In the genomic region with DNA sequence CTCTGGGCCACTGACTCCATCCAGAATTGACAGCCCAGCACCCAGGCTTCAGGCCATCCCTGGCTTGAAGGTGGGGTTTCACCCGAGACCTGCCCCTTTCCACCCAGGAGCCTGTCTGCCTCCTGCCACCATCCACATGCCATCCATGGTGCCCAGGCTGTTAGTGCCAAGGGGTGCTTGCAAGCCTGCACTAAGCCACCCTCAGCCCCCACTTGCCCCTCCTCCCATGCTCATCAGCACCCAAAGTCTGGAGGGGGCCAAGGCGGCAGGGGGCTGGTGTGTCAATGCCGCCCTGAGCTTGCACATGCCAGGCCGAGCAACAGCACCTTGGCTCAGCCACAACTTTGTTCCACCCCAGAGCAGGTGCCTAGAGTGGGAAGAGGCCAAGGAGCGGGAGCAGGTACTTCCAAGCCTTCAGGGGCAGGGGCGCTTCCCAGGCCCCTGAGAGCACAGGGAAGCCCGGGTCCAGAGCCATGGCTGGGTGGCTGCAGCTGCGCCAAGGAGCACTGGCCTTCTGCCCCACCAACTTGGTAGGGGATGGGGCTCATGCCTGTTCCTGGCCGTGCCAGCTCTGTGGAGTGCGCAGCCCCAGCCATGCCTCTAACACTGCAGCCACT, we compare ENCODE assay signal across 10 cellular contexts. TPM values are rescaled to one million over a fixed set of nuclear protein-coding genes. Genes with fewer than 3 reads are reported as not detected.
"Had no signal": no experiment of that assay in that cellular context is flagged by ENCODE, and none has a peak within 500 bp of the region (broad histone marks: within the 10 kb centered on the region; RNA-seq: fewer than 3 reads in every experiment).

No MANE protein-coding gene starts in this region.

- H3K27ac ChIP-seq: GM23248 had no signal

- H3K9me3 ChIP-seq: HAP-1 had no signal

- H3K4me3 ChIP-seq: GM23248, HAP-1, K562 had no signal

- DNase-seq: GM23248, GOT3, H7, HFFc6, IMR-90 had no signal

- ATAC-seq: HCT116, K562 had no signal

- H3K4me1 ChIP-seq: HAP-1 had no signal

- H3K36me3 ChIP-seq: HAP-1 had no signal

RNA-seq across cellular contexts. Expression of a gene that starts 12.0 kb away (rescaled TPM):
- total RNA-seq: GM23248, H4, H7, HFFc6, HT-29, IMR-90, K562 had no signal
- polyA plus RNA-seq: GM23248, IMR-90 had no signal
